Comparison of ENCODE assay signal across 12 cellular contexts in the genomic region with DNA sequence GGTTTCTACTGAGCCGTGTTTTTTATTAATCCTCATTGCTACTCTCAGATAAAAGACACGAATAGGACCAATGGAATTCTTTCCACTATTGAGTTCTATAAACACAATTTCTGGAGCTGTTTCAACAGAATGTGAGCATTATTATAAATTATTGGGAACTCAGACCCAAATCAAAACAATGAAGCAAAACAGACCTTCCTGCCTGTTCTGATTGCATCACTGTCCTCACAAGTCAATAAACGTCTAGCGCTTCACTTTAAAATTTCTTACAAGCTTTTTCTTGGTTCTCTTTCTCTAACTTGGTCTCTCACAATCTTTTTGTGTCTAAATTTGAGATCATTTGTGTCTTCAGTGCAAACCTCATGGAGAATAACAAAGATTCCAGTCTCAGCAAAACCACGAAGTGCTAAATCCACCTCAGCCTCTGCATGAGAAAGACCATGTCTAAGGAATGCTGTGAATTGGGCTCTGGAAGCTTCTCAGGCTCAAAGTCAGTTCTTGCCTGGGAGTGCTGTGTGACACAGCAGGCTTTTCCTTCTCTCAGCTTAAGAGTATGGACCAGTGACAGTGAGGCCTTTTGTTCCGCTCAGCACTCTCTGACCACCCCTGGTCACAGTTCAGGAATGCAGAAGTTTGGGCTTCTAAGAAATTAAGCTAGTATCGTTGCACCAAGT. TPM values are rescaled to one million over a fixed set of nuclear protein-coding genes. Genes with fewer than 3 reads are reported as not detected.
A peak's percentile ranks its signal among the peaks of the same experiment; 100 is the strongest.
DNase-seq lines count a peak whose midpoint lies in the region; ATAC-seq and TF ChIP-seq lines count a peak whose summit lies in the region.
"Had no signal": no experiment of that assay in that cellular context is flagged by ENCODE, and none has a peak within 500 bp of the region (broad histone marks: within the 10 kb centered on the region; RNA-seq: fewer than 3 reads in every experiment).

No MANE protein-coding gene starts in this region.

- no peak for TF ChIP-seq CTCF in endodermal cell (conservative IDR thresholded peaks at IDR 0.05)
- no peak for TF ChIP-seq CTCF in transverse colon (IDR thresholded peaks at IDR 0.05)
- no peak for TF ChIP-seq CTCF in PC-3 (conservative IDR thresholded peaks at IDR 0.05; ENCODE audit: low read depth, low read length)

- no peaks in the 10 kb centered on the region for H4K20me1 ChIP-seq in PC-3 (ENCODE audit: low read length)

- peaks cover 17% of the 10 kb centered on the region for H3K4me1 ChIP-seq in endodermal cell (ENCODE audit: control insufficient read depth, insufficient read depth, low read length)
- H3K4me1 ChIP-seq in mesodermal cell (ENCODE audit: control insufficient read depth, insufficient read depth, low read length, poor library complexity, severe bottlenecking), result peaks cover 20% of the 10 kb centered on the region
- H3K4me1 ChIP-seq in transverse colon, result peaks cover 0 to 9% (median 2%) of the 10 kb centered on the region in 4 donors
- H3K4me1 ChIP-seq in PC-3 (ENCODE audit: insufficient read depth, low read length), result peaks cover 14% of the 10 kb centered on the region
- H3K4me1 ChIP-seq: right lobe of liver had no signal

- POLR2A ChIA-PET in PC-3 (lab: Charles Lee; ENCODE audit: unreplicated experiment), result no interaction called here

- H2AFZ ChIP-seq in PC-3 (ENCODE audit: low read length), result no peak overlapping the region

- peaks cover 16% of the 10 kb centered on the region for H3K9me3 Mint-ChIP-seq in endodermal cell

- peak overlapping the region; percentile 97 for H3K27ac Mint-ChIP-seq in endodermal cell
- H3K27ac Mint-ChIP-seq: IgD-negative memory B cell, immature natural killer cell had no signal

- H3K79me2 ChIP-seq in PC-3 (ENCODE audit: low read length), result no peaks in the 10 kb centered on the region

- DNase-seq in LHCN-M2 (ENCODE audit: low read depth) (peak; percentile 74), endodermal cell (peak; percentile 92), transverse colon (no peak), NCI-H82 (lab: John Stamatoyannopoulos, UW) (no peak), PC-3 (no peak), putamen (ENCODE audit: low spot score) (no peak)
- DNase-seq: immature natural killer cell, NCI-H2171 treated with DMSO at 0.1 percent for 48 hours, right lobe of liver had no signal

- peaks cover 48% of the 10 kb centered on the region for H3K36me3 Mint-ChIP-seq in endodermal cell (ENCODE audit: low read depth)
- H3K36me3 Mint-ChIP-seq: IgD-negative memory B cell, immature natural killer cell had no signal

- no peaks in the 10 kb centered on the region for H3K9me2 ChIP-seq in PC-3 (replicated peaks; ENCODE audit: low read length)

- CTCF ChIA-PET in PC-3 (lab: Charles Lee), result interaction anchor here (0.6 kb wide), 1 partner anchor 140 kb away, joined by 3 read pairs; no protein-coding TSS in a partner anchor

- WGBS in endodermal cell (ENCODE audit: insufficient coverage in 1 of 2, insufficient read length in 1 of 2), 2 experiments, result 9 to 31% methylated on average over 4 to 7 of the region's 7 CpGs
- 13% methylated on average over 2 of the region's 7 CpGs; no CpG with 5 or more reads in 1 of the 2 experiments for WGBS in mesodermal cell (ENCODE audit: insufficient coverage in 2 of 2), 2 experiments
- 48 to 50% methylated on average over 6 to 7 of the region's 7 CpGs for WGBS in transverse colon (ENCODE audit: low coverage in 1 of 2), 2 donors

- H3K27ac ChIP-seq in endodermal cell (ENCODE audit: low read depth, low read length), result peak overlapping the region; percentile 98
- peak overlapping the region; percentile 98 for H3K27ac ChIP-seq in mesodermal cell (ENCODE audit: low read depth, low read length, severe bottlenecking)
- peak overlapping the region; percentile 48 to 69 (median 58) for H3K27ac ChIP-seq in transverse colon
- no peak overlapping the region for H3K27ac ChIP-seq in PC-3 (ENCODE audit: low read length)
- H3K27ac ChIP-seq: right lobe of liver had no signal

- H3K4me3 ChIP-seq in endodermal cell (ENCODE audit: low read length) (peak overlapping the region; percentile 47), mesodermal cell (ENCODE audit: extremely low read depth, insufficient read depth, low read length, poor library complexity, severe bottlenecking) (no peak overlapping the region), transverse colon (no peak overlapping the region), PC-3 (ENCODE audit: low read length) (no peak overlapping the region)
- H3K4me3 ChIP-seq: right lobe of liver had no signal

- H3K27me3 Mint-ChIP-seq in endodermal cell (ENCODE audit: insufficient read depth), result no peaks in the 10 kb centered on the region

- no peak overlapping the region for H3K4me2 ChIP-seq in PC-3 (ENCODE audit: low read length)

- H3K36me3 ChIP-seq in endodermal cell (ENCODE audit: control insufficient read depth, insufficient read depth, low read length), result peaks cover 29% of the 10 kb centered on the region
- no peaks in the 10 kb centered on the region for H3K36me3 ChIP-seq in mesodermal cell (ENCODE audit: control insufficient read depth, insufficient read depth, low read length)
- H3K36me3 ChIP-seq in transverse colon, result no peaks in the 10 kb centered on the region
- H3K36me3 ChIP-seq in PC-3 (ENCODE audit: low read depth, low read length), result no peaks in the 10 kb centered on the region
- H3K36me3 ChIP-seq: right lobe of liver had no signal

- in situ Hi-C loops in transverse colon (cut with MboI; ENCODE audit: low pct_ligation_motif_present in 1 of 4, low pct_unique_long_range_greater_than_20kb in 1 of 4, low sequenced_read_pairs in 3 of 4), result no loop called here

- peaks cover 27% of the 10 kb centered on the region for H3K9me3 ChIP-seq in endodermal cell (ENCODE audit: control insufficient read depth, low read length)
- peaks cover 10% of the 10 kb centered on the region for H3K9me3 ChIP-seq in mesodermal cell (ENCODE audit: control insufficient read depth, low read length)
- H3K9me3 ChIP-seq in transverse colon, result no peaks in the 10 kb centered on the region
- no peaks in the 10 kb centered on the region for H3K9me3 ChIP-seq in PC-3 (ENCODE audit: low read length)
- H3K9me3 ChIP-seq: right lobe of liver had no signal

- TF ChIP-seq EP300 in transverse colon (IDR thresholded peaks at IDR 0.05; ENCODE audit: low read depth), result no peak

- peaks cover 32% of the 10 kb centered on the region for H3K4me1 Mint-ChIP-seq in endodermal cell
- H3K4me1 Mint-ChIP-seq: IgD-negative memory B cell, immature natural killer cell had no signal

- no peak for TF ChIP-seq POLR2A in transverse colon (IDR thresholded peaks at IDR 0.05)

- no peak for ATAC-seq in PC-3
- ATAC-seq: right lobe of liver had no signal

- no peaks in the 10 kb centered on the region for H3K27me3 ChIP-seq in endodermal cell (ENCODE audit: control insufficient read depth, insufficient read depth, low read length, poor library complexity, severe bottlenecking)
- no peaks in the 10 kb centered on the region for H3K27me3 ChIP-seq in transverse colon
- H3K27me3 ChIP-seq in PC-3 (ENCODE audit: low read length), result no peaks in the 10 kb centered on the region
- H3K27me3 ChIP-seq: right lobe of liver had no signal

- intact Hi-C loops in transverse colon (cut with DNase I; ENCODE audit: low total_unique reads), result no loop called here
- intact Hi-C loops in PC-3 (cut with micrococcal nuclease), result no loop called here

- no TSS peak for BruUV-seq in PC-3 (replicated peaks; lab: Mats Ljungman, UMichigan)

- H3K4me3 Mint-ChIP-seq in endodermal cell, result peak overlapping the region; percentile 0
- H3K4me3 Mint-ChIP-seq: IgD-negative memory B cell, immature natural killer cell had no signal

- H3F3A ChIP-seq in PC-3 (ENCODE audit: low read length, unreplicated experiment), result no peaks in the 10 kb centered on the region

- H3K9ac ChIP-seq in endodermal cell (ENCODE audit: extremely low read depth, low read length, poor library complexity, severe bottlenecking) (peak overlapping the region; percentile 62), PC-3 (ENCODE audit: low read length) (no peak overlapping the region)

RNA-seq across cellular contexts. Expression of a gene that starts 22.8 kb away (rescaled TPM):
- total RNA-seq in LHCN-M2 (2014; rRNA removed) (6.2 and 15.5 TPM in 2 replicates), endodermal cell (100 to 1,000 TPM; 110 to 133 TPM), transverse colon (10 to 100 TPM in 1 of 4 donors, 1 to 10 TPM in 3; 1.1 to 26.3 (median 2.6) TPM), PC-3 (2014; rRNA removed) (8.1 and 10.0 TPM in 2 replicates)
- polyA plus RNA-seq in LHCN-M2 (2012), result 4.0 TPM
- 41.9 TPM for polyA plus RNA-seq in endodermal cell (2013, experiment 1 of 2)
- 49.8 TPM for polyA plus RNA-seq in endodermal cell (2013, experiment 2 of 2)
- polyA plus RNA-seq in mesodermal cell (2013, experiment 1 of 2), result 44.4 TPM
- 56.6 TPM for polyA plus RNA-seq in mesodermal cell (2013, experiment 2 of 2)
- total RNA-seq: activated CD8-positive, alpha-beta memory T cell treated with anti-CD3 and anti-CD28 coated beads for 36 hours had no signal
- polyA plus RNA-seq: IgD-negative memory B cell, immature natural killer cell had no signal

Comparison
In these comparisons a context has a peak if more than half of its experiments do, and no peak if none do; other contexts are left out.
1. DNase-seq: peak in LHCN-M2 (single experiment) and endodermal cell (single experiment); none in transverse colon (single experiment), NCI-H82 (single experiment), PC-3 (single experiment) and putamen (single experiment).